ENCODE assay signal across 22 cellular contexts in genomic region chr3:88123526-88123925, GRCh38.
"Had no signal": no experiment of that assay in that cellular context is flagged by ENCODE, and none has a peak within 500 bp of the region (broad histone marks: within the 10 kb centered on the region; RNA-seq: fewer than 3 reads in every experiment).

No MANE protein-coding gene starts in this region.

- H3K27me3 ChIP-seq: dorsolateral prefrontal cortex, esophagus squamous epithelium, gastroesophageal sphincter, heart right ventricle, left lung had no signal

- H3K9me3 Mint-ChIP-seq: immature natural killer cell, mesothelial cell of epicardium had no signal

- H3K27ac Mint-ChIP-seq: mesothelial cell of epicardium had no signal

- FAIRE-seq: colon, endothelial cell of umbilical vein, frontal cortex, kidney had no signal

- H3K4me3 Mint-ChIP-seq: immature natural killer cell, mesothelial cell of epicardium had no signal

- DNase-seq: dermis blood vessel endothelial cell; dorsolateral prefrontal cortex; effector CD4-positive, alpha-beta T cell; effector memory CD4-positive, alpha-beta T cell; esophagus squamous epithelium; foreskin fibroblast; heart right ventricle; hippocampal formation; immature natural killer cell; islet precursor cell; kidney; kidney glomerular epithelial cell; left lung; left ventricle myocardium superior; lower lobe of right lung; mesenchymal stem cell had no signal

- H3K4me3 ChIP-seq: coronary artery, dorsolateral prefrontal cortex, esophagus squamous epithelium, gastroesophageal sphincter, heart right ventricle, left lung, lower lobe of right lung had no signal

- H3K4me1 ChIP-seq: esophagus squamous epithelium, left lung, lower lobe of right lung had no signal

- ATAC-seq: gastroesophageal sphincter, left lung, left ventricle myocardium superior, lower lobe of right lung had no signal

- H3K27ac ChIP-seq: coronary artery, dorsolateral prefrontal cortex, esophagus squamous epithelium, gastroesophageal sphincter, heart right ventricle, left lung, lower lobe of right lung had no signal

- H3K36me3 ChIP-seq: gastroesophageal sphincter, left lung, lower lobe of right lung had no signal

- H3K9me3 ChIP-seq: esophagus squamous epithelium, gastroesophageal sphincter, heart right ventricle, left lung, lower lobe of right lung had no signal
